In genomic region chr4:140156529-140157171, GRCh38 we compare ENCODE assay signal across 10 cellular contexts. TPM values are rescaled to one million over a fixed set of nuclear protein-coding genes. Genes with fewer than 3 reads are reported as not detected.
DNase-seq lines count a peak whose midpoint lies in the region; ATAC-seq and TF ChIP-seq lines count a peak whose summit lies in the region.
"Had no signal": no experiment of that assay in that cellular context is flagged by ENCODE, and none has a peak within 500 bp of the region (broad histone marks: within the 10 kb centered on the region; RNA-seq: fewer than 3 reads in every experiment).

No MANE protein-coding gene starts in this region.

- no peaks in the 10 kb centered on the region for H3K27me3 ChIP-seq in upper lobe of right lung
- H3K27me3 ChIP-seq: pancreas had no signal

- H3K36me3 ChIP-seq in upper lobe of right lung = no peaks in the 10 kb centered on the region
- H3K36me3 ChIP-seq: pancreas had no signal

- intact Hi-C loops in upper lobe of right lung (cut with DNase I) = loop anchor here (10.0 kb wide), 1 partner anchor 422 kb away; no protein-coding TSS in a partner anchor

- peaks cover 10% of the 10 kb centered on the region for H3K4me1 ChIP-seq in upper lobe of right lung

- H3K27ac ChIP-seq in upper lobe of right lung = no peak overlapping the region
- H3K27ac ChIP-seq: pancreas had no signal

- TF ChIP-seq CTCF in upper lobe of right lung (IDR thresholded peaks at IDR 0.05) = no peak

- ATAC-seq in HG03378 (IDR thresholded peaks at IDR 0.05; ENCODE audit: unreplicated experiment) (peak; percentile 81), upper lobe of right lung (no peak)
- ATAC-seq: pancreas had no signal

- DNase-seq in stimulated activated CD4-positive, alpha-beta T cell treated with anti-CD3 and anti-CD28 coated beads, Interleukin-12 subunit alpha, Interleukin-12 subunit beta, amount 100 ng/mL, for 4 hours = peak; percentile 8
- DNase-seq in stimulated activated CD4-positive, alpha-beta T cell treated with anti-CD3 and anti-CD28 coated beads, Interleukin-2, amount 100 ng/mL, for 48 hours = no peak
- peak; percentile 20 for DNase-seq in activated CD8-positive, alpha-beta memory T cell treated with anti-CD3 and anti-CD28 coated beads, Interleukin-2, amount 50 U/mL, for 4 hours
- DNase-seq in upper lobe of right lung = no peak
- no peak for DNase-seq in NCI-H128 (lab: John Stamatoyannopoulos, UW; ENCODE audit: unreplicated experiment)
- no peak for DNase-seq in DMS79 treated with DMSO at 0.1 percent for 48 hours (lab: John Stamatoyannopoulos, UW)
- DNase-seq in T-helper 9 cell = no peak
- DNase-seq: NCI-H446 treated with DMSO at 0.1 percent for 48 hours, pancreas had no signal

- H3K4me3 ChIP-seq in upper lobe of right lung = no peak overlapping the region
- H3K4me3 ChIP-seq: pancreas had no signal

- H3K9me3 ChIP-seq in upper lobe of right lung = no peaks in the 10 kb centered on the region
- H3K9me3 ChIP-seq: pancreas had no signal

RNA-seq across cellular contexts. Expression of gene MAML3, which starts 2.7 kb away (rescaled TPM):
- 13.1 TPM for total RNA-seq in upper lobe of right lung

Comparison
In these comparisons a context has a peak if more than half of its experiments do, and no peak if none do; other contexts are left out.
1. DNase-seq: peak in stimulated activated CD4-positive, alpha-beta T cell treated with anti-CD3 and anti-CD28 coated beads, Interleukin-12 subunit alpha, Interleukin-12 subunit beta, amount 100 ng/mL, for 4 hours (single experiment) and activated CD8-positive, alpha-beta memory T cell treated with anti-CD3 and anti-CD28 coated beads, Interleukin-2, amount 50 U/mL, for 4 hours (single experiment); none in stimulated activated CD4-positive, alpha-beta T cell treated with anti-CD3 and anti-CD28 coated beads, Interleukin-2, amount 100 ng/mL, for 48 hours (0 of 2), upper lobe of right lung (single experiment), NCI-H128 (single experiment), DMS79 treated with DMSO at 0.1 percent for 48 hours (single experiment) and T-helper 9 cell (single experiment).